23 cellular contexts compared by ENCODE assay signal in the genomic region with DNA sequence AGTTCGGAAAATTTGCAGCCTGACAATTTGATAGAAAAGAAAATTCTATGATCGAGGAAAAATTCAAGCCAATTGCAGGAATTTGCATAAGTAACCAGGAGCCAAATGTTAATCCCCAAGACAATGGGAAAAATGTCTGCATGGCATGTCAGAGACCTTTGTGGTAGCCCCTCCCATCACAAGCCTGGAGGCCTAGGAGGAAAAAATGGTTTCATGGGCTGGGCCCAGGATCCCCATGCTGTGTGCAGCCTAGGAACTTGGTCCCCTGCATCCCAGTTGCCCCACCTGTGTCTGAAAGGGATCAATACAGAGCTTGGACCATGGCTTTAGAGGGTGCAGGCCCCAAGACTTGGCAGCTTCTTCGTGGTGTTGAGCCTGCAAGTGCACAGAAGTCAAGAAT.
DNase-seq lines count a peak whose midpoint lies in the region; ATAC-seq, FAIRE-seq and TF ChIP-seq lines count a peak whose summit lies in the region.
"Had no signal": no experiment of that assay in that cellular context is flagged by ENCODE, and none has a peak within 500 bp of the region (broad histone marks: within the 10 kb centered on the region; RNA-seq: fewer than 3 reads in every experiment).

No MANE protein-coding gene starts in this region.

- no peak for TF ChIP-seq EP300 in A549 (IDR thresholded peaks at IDR 0.05)

- H3K9me3 ChIP-seq in A549: no peaks in the 10 kb centered on the region
- no peaks in the 10 kb centered on the region for H3K9me3 ChIP-seq in HEK293 (ENCODE audit: control insufficient read depth, insufficient read depth, low read depth, low read length)
- peaks cover 0 to 23% (median 12%) of the 10 kb centered on the region in 8 donors for H3K9me3 ChIP-seq in spleen
- H3K9me3 ChIP-seq: Caco-2 had no signal

- no peak for FAIRE-seq in A549 (lab: Jason Lieb, UNC)
- FAIRE-seq: A204.1, D721Med, G401.6, GM12891, GM19239 had no signal

- peaks cover 8% of the 10 kb centered on the region for H3K9me3 Mint-ChIP-seq in endothelial cell (ENCODE audit: unreplicated experiment)
- H3K9me3 Mint-ChIP-seq in activated CD4-positive, alpha-beta memory T cell treated with anti-CD3 and anti-CD28 coated beads for 36 hours: peaks cover 12% of the 10 kb centered on the region

- H3K36me3 ChIP-seq in HEK293 (ENCODE audit: control insufficient read depth in 2 of 2, insufficient read depth in 1 of 2, low read length in 2 of 2): no peaks in the 10 kb centered on the region
- H3K36me3 ChIP-seq in spleen: no peaks in the 10 kb centered on the region
- H3K36me3 ChIP-seq: BLaER1 treated with 17β-estradiol and CSF1 and Interleukin-3, amounts not matched to agents 10 nM and 100 nM had no signal

- H3K4me1 Mint-ChIP-seq in endothelial cell (ENCODE audit: unreplicated experiment): no peaks in the 10 kb centered on the region
- H3K4me1 Mint-ChIP-seq in activated CD4-positive, alpha-beta memory T cell treated with anti-CD3 and anti-CD28 coated beads for 36 hours (ENCODE audit: low read depth): no peaks in the 10 kb centered on the region
- H3K4me1 Mint-ChIP-seq: B cell had no signal

- no peaks in the 10 kb centered on the region for H3K4me1 ChIP-seq in A549
- no peaks in the 10 kb centered on the region for H3K4me1 ChIP-seq in HEK293 (ENCODE audit: control insufficient read depth, insufficient read depth, low read length)
- H3K4me1 ChIP-seq in spleen: no peaks in the 10 kb centered on the region
- H3K4me1 ChIP-seq: BLaER1 treated with 17β-estradiol and CSF1 and Interleukin-3, amounts not matched to agents 10 nM and 100 nM; Caco-2 had no signal

- TF ChIP-seq RAD21 in A549 (conservative IDR thresholded peaks at IDR 0.05 in 1 of 2, IDR thresholded peaks at IDR 0.05 in 1 of 2): no peak

- H3K27me3 Mint-ChIP-seq in endothelial cell (ENCODE audit: unreplicated experiment): no peaks in the 10 kb centered on the region
- H3K27me3 Mint-ChIP-seq in activated CD4-positive, alpha-beta memory T cell treated with anti-CD3 and anti-CD28 coated beads for 36 hours: no peaks in the 10 kb centered on the region
- H3K27me3 Mint-ChIP-seq: B cell; CD4-positive, alpha-beta T cell had no signal

- no peak for ATAC-seq in A549
- ATAC-seq in HG02973 (IDR thresholded peaks at IDR 0.05; ENCODE audit: unreplicated experiment): no peak
- ATAC-seq: CD8-positive, alpha-beta T cell had no signal

- peaks cover 3% of the 10 kb centered on the region for H3K36me3 Mint-ChIP-seq in endothelial cell (ENCODE audit: low read depth, unreplicated experiment)
- H3K36me3 Mint-ChIP-seq in activated CD4-positive, alpha-beta memory T cell treated with anti-CD3 and anti-CD28 coated beads for 36 hours: no peaks in the 10 kb centered on the region
- H3K36me3 Mint-ChIP-seq: CD8-positive, alpha-beta T cell had no signal

- H3K27ac Mint-ChIP-seq in endothelial cell (ENCODE audit: unreplicated experiment): no peak overlapping the region
- H3K27ac Mint-ChIP-seq in activated CD4-positive, alpha-beta memory T cell treated with anti-CD3 and anti-CD28 coated beads for 36 hours: no peak overlapping the region
- H3K27ac Mint-ChIP-seq: B cell; CD4-positive, alpha-beta T cell; CD8-positive, alpha-beta T cell had no signal

- no peak for DNase-seq in A549 (ENCODE audit: low read depth in 1 of 2, low spot score in 1 of 2)
- no peak for DNase-seq in endothelial cell (ENCODE audit: low spot score)
- peak; percentile 11 for DNase-seq in spleen
- DNase-seq in activated CD4-positive, alpha-beta memory T cell treated with anti-CD3 and anti-CD28 coated beads for 36 hours: no peak
- no peak for DNase-seq in cerebellar nuclear complex (lab: John Stamatoyannopoulos, UW)
- DNase-seq: 8988T; AML-193; Caco-2; Calu3; CD4-positive, alpha-beta T cell; CD8-positive, alpha-beta T cell; DMS79 treated with DMSO at 0.1 percent for 48 hours; GF-D8 had no signal

- POLR2A ChIA-PET in A549 (lab: Yijun Ruan, JAX) (no interaction called here), HEK293 (lab: Yijun Ruan, JAX) (no interaction called here)
- POLR2A ChIA-PET in activated CD4-positive, alpha-beta memory T cell treated with anti-CD3 and anti-CD28 coated beads for 36 hours (lab: Charles Lee): no interaction called here

- H3K4me2 ChIP-seq in A549: no peak overlapping the region
- H3K4me2 ChIP-seq: BLaER1 treated with 17β-estradiol and CSF1 and Interleukin-3, amounts not matched to agents 10 nM and 100 nM had no signal

- no peak overlapping the region for H3K27ac ChIP-seq in A549
- no peak overlapping the region for H3K27ac ChIP-seq in HEK293 (ENCODE audit: extremely low read depth, low read depth, low read length)
- no peak overlapping the region for H3K27ac ChIP-seq in spleen
- H3K27ac ChIP-seq: BLaER1 treated with 17β-estradiol and CSF1 and Interleukin-3, amounts not matched to agents 10 nM and 100 nM; C4-2B had no signal

- intact Hi-C loops in spleen (cut with DNase I; ENCODE audit: low total_unique reads): no loop called here
- intact Hi-C loops in activated CD4-positive, alpha-beta memory T cell treated with anti-CD3 and anti-CD28 coated beads for 36 hours (cut with micrococcal nuclease): no loop called here

- CTCF ChIA-PET in A549 (lab: Yijun Ruan, JAX) (no interaction called here), HEK293 (lab: Yijun Ruan, JAX) (no interaction called here)
- CTCF ChIA-PET in activated CD4-positive, alpha-beta memory T cell treated with anti-CD3 and anti-CD28 coated beads for 36 hours (lab: Charles Lee): no interaction called here

- TF ChIP-seq POLR2A in A549 (IDR thresholded peaks at IDR 0.05; ENCODE audit: low read length) (no peak), spleen (IDR thresholded peaks at IDR 0.05) (no peak)

- 8% methylated on average over 3 of the region's 3 CpGs for WGBS in A549 (ENCODE audit: missing lambda C conversion rate)
- 33 to 56% (median 46%) methylated on average over 3 of the region's 3 CpGs for WGBS in spleen, 5 donors

- H3K4me3 ChIP-seq in A549: no peak overlapping the region
- no peak overlapping the region for H3K4me3 ChIP-seq in HEK293 (ENCODE audit: low read depth, low read length)
- H3K4me3 ChIP-seq in spleen: no peak overlapping the region
- H3K4me3 ChIP-seq: BLaER1 treated with 17β-estradiol and CSF1 and Interleukin-3, amounts not matched to agents 10 nM and 100 nM had no signal

- TF ChIP-seq CTCF in A549 (IDR thresholded peaks at IDR 0.05) (no peak), HEK293 (tag by site-specific recombination; IDR thresholded peaks at IDR 0.05) (no peak), endothelial cell (IDR thresholded peaks at IDR 0.05; ENCODE audit: unreplicated experiment) (no peak), spleen (IDR thresholded peaks at IDR 0.05 in 8 of 11, conservative IDR thresholded peaks at IDR 0.05 in 3 of 11) (no peak)

- H3K27me3 ChIP-seq in spleen (replicated peaks in 1 of 7): no peaks in the 10 kb centered on the region
- H3K27me3 ChIP-seq: BLaER1 treated with 17β-estradiol and CSF1 and Interleukin-3, amounts not matched to agents 10 nM and 100 nM had no signal

- H3K4me3 Mint-ChIP-seq in endothelial cell (ENCODE audit: unreplicated experiment): peak overlapping the region; percentile 16
- H3K4me3 Mint-ChIP-seq in activated CD4-positive, alpha-beta memory T cell treated with anti-CD3 and anti-CD28 coated beads for 36 hours: no peak overlapping the region
- H3K4me3 Mint-ChIP-seq: B cell; CD4-positive, alpha-beta T cell; CD8-positive, alpha-beta T cell had no signal

TF ChIP-seq in A549, 52 proteins besides CTCF, POLR2A, EP300 and RAD21:
- TF ChIP-seq, protein P1, sequence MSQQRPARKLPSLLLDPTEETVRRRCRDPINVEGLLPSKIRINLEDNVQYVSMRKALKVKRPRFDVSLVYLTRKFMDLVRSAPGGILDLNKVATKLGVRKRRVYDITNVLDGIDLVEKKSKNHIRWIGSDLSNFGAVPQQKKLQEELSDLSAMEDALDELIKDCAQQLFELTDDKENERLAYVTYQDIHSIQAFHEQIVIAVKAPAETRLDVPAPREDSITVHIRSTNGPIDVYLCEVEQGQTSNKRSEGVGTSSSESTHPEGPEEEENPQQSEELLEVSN (IDR thresholded peaks at IDR 0.05; ENCODE audit: borderline replicate concordance, low read depth): no peak
- TF ChIP-seq, protein P2, sequence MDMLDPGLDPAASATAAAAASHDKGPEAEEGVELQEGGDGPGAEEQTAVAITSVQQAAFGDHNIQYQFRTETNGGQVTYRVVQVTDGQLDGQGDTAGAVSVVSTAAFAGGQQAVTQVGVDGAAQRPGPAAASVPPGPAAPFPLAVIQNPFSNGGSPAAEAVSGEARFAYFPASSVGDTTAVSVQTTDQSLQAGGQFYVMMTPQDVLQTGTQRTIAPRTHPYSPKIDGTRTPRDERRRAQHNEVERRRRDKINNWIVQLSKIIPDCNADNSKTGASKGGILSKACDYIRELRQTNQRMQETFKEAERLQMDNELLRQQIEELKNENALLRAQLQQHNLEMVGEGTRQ (IDR thresholded peaks at IDR 0.05): no peak
- peak; percentile 51 for TF ChIP-seq ZFP36 (IDR thresholded peaks at IDR 0.05; ENCODE audit: borderline replicate concordance, partially characterized antibody)
TF ChIP-seq in A549: peak in this region for 1.

TF ChIP-seq in HEK293, 187 proteins besides CTCF, POLR2A, EP300 and RAD21:
- TF ChIP-seq, protein P3, sequence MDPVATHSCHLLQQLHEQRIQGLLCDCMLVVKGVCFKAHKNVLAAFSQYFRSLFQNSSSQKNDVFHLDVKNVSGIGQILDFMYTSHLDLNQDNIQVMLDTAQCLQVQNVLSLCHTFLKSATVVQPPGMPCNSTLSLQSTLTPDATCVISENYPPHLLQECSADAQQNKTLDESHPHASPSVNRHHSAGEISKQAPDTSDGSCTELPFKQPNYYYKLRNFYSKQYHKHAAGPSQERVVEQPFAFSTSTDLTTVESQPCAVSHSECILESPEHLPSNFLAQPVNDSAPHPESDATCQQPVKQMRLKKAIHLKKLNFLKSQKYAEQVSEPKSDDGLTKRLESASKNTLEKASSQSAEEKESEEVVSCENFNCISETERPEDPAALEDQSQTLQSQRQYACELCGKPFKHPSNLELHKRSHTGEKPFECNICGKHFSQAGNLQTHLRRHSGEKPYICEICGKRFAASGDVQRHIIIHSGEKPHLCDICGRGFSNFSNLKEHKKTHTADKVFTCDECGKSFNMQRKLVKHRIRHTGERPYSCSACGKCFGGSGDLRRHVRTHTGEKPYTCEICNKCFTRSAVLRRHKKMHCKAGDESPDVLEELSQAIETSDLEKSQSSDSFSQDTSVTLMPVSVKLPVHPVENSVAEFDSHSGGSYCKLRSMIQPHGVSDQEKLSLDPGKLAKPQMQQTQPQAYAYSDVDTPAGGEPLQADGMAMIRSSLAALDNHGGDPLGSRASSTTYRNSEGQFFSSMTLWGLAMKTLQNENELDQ (tag by site-specific recombination; IDR thresholded peaks at IDR 0.05; ENCODE audit: low read depth): no peak
- peak; percentile 62 for TF ChIP-seq ZNF585B (tag by site-specific recombination; IDR thresholded peaks at IDR 0.05)
